In genomic region chr2:157876066-157876770, GRCh38 we compare ENCODE assay signal across 1 cellular context.
TF ChIP-seq lines count a peak whose summit lies in the region.

Gene ACVR1 (minus strand): TSS chr2:157876330. CDS start chr2:157799493, 76,837 bp downstream.

TF ChIP-seq in HepG2, 621 proteins besides CTCF, POLR2A, EP300 and RAD21 (continued from another document and continues in another):
- TF ChIP-seq PHF20 (CRISPR knock-in tag; IDR thresholded peaks at IDR 0.05) (peak; percentile 64), TCF12 (IDR thresholded peaks at IDR 0.05) (no peak), TCF12 (CRISPR knock-in tag; IDR thresholded peaks at IDR 0.05) (0 out of 2 replicates have a peak, but pooled peaks have one; percentile 5), ZNF329 (CRISPR knock-in tag; IDR thresholded peaks at IDR 0.05; ENCODE audit: low read depth) (no peak), POLR2AphosphoS5 (IDR thresholded peaks at IDR 0.05; ENCODE audit: low read depth, low read length) (peak; percentile 42; the same call in 1 of the 2 replicates), SIX4 (CRISPR knock-in tag; IDR thresholded peaks at IDR 0.05) (no peak), HCFC1 (IDR thresholded peaks at IDR 0.05; ENCODE audit: low read depth, low read length) (peak; percentile 11; the same call in 1 of the 2 replicates), TBX3 (IDR thresholded peaks at IDR 0.05; ENCODE audit: borderline replicate concordance) (no peak), ZNF468 (CRISPR knock-in tag; IDR thresholded peaks at IDR 0.05) (no peak), BORCS8-MEF2B (CRISPR knock-in tag; IDR thresholded peaks at IDR 0.05) (peak; percentile 53; the same call in 1 of the 2 replicates), GFI1 (CRISPR knock-in tag; IDR thresholded peaks at IDR 0.05; ENCODE audit: borderline replicate concordance) (peak; percentile 92), MAFG (CRISPR knock-in tag; IDR thresholded peaks at IDR 0.05) (no peak), SOX13 (IDR thresholded peaks at IDR 0.05) (no peak), SOX13 (CRISPR knock-in tag; conservative IDR thresholded peaks at IDR 0.05 in 1 of 2, IDR thresholded peaks at IDR 0.05 in 1 of 2) (peak in 1 of 2 experiments; percentile 36; a peak in 1 of 4 replicates), BRD4 (CRISPR knock-in tag; IDR thresholded peaks at IDR 0.05) (no peak), ZNF772 (CRISPR knock-in tag; IDR thresholded peaks at IDR 0.05) (0 out of 2 replicates have a peak, but pooled peaks have one; percentile 57), ZNF280D (CRISPR knock-in tag; IDR thresholded peaks at IDR 0.05) (no peak), XBP1 (CRISPR knock-in tag; IDR thresholded peaks at IDR 0.05) (no peak), THRA (CRISPR knock-in tag; IDR thresholded peaks at IDR 0.05; ENCODE audit: borderline replicate concordance) (peak; percentile 30; the same call in 1 of the 2 replicates), ZNF160 (CRISPR knock-in tag; IDR thresholded peaks at IDR 0.05) (no peak), TAF1 (CRISPR knock-in tag; IDR thresholded peaks at IDR 0.05) (peak; percentile 65), ZBTB43 (CRISPR knock-in tag; conservative IDR thresholded peaks at IDR 0.05) (no peak), RBM39 (IDR thresholded peaks at IDR 0.05; ENCODE audit: low read depth, low read length, poor library complexity, severe bottlenecking) (peak; percentile 52), ZNF614 (CRISPR knock-in tag; IDR thresholded peaks at IDR 0.05; ENCODE audit: borderline replicate concordance) (peak; percentile 47; the same call in 1 of the 2 replicates), FOXK1 (CRISPR knock-in tag; IDR thresholded peaks at IDR 0.05; ENCODE audit: borderline replicate concordance, low read depth) (0 out of 2 replicates have a peak, but pooled peaks have one; percentile 41), HMGXB4 (CRISPR knock-in tag; IDR thresholded peaks at IDR 0.05; ENCODE audit: borderline replicate concordance in 1 of 2, low read depth in 1 of 2) (peak; percentile 72 to 74), ZFP91 (CRISPR knock-in tag; IDR thresholded peaks at IDR 0.05; ENCODE audit: borderline replicate concordance) (0 out of 2 replicates have a peak, but pooled peaks have one; percentile 18), ADNP (CRISPR knock-in tag; IDR thresholded peaks at IDR 0.05) (0 out of 2 replicates have a peak, but pooled peaks have one; percentile 42), ZNF446 (CRISPR knock-in tag; IDR thresholded peaks at IDR 0.05) (no peak), ZNF281 (CRISPR knock-in tag; IDR thresholded peaks at IDR 0.05; ENCODE audit: borderline replicate concordance) (peak; percentile 36; the same call in 1 of the 2 replicates), ZNF781 (CRISPR knock-in tag; IDR thresholded peaks at IDR 0.05; ENCODE audit: borderline replicate concordance, not compliant biosample characterization) (no peak), HMG20B (CRISPR knock-in tag; conservative IDR thresholded peaks at IDR 0.05) (peak; percentile 70), ZNF142 (CRISPR knock-in tag; IDR thresholded peaks at IDR 0.05) (peak; percentile 87; the same call in 1 of the 2 replicates), ZNF792 (CRISPR knock-in tag; IDR thresholded peaks at IDR 0.05) (peak; percentile 29; the same call in 1 of the 2 replicates), ZBTB38 (CRISPR knock-in tag; IDR thresholded peaks at IDR 0.05) (peak; percentile 23; the same call in 1 of the 2 replicates), CREM (IDR thresholded peaks at IDR 0.05) (no peak), CREM (CRISPR knock-in tag; IDR thresholded peaks at IDR 0.05) (no peak), ZBTB25 (CRISPR knock-in tag; IDR thresholded peaks at IDR 0.05) (peak; percentile 50; the same call in 1 of the 2 replicates), NPAS2 (CRISPR knock-in tag; IDR thresholded peaks at IDR 0.05; ENCODE audit: borderline replicate concordance) (no peak), ELF1 (CRISPR knock-in tag; IDR thresholded peaks at IDR 0.05) (peak; percentile 81), ZFP37 (CRISPR knock-in tag; IDR thresholded peaks at IDR 0.05; ENCODE audit: borderline replicate concordance) (no peak)
